In the genomic region with DNA sequence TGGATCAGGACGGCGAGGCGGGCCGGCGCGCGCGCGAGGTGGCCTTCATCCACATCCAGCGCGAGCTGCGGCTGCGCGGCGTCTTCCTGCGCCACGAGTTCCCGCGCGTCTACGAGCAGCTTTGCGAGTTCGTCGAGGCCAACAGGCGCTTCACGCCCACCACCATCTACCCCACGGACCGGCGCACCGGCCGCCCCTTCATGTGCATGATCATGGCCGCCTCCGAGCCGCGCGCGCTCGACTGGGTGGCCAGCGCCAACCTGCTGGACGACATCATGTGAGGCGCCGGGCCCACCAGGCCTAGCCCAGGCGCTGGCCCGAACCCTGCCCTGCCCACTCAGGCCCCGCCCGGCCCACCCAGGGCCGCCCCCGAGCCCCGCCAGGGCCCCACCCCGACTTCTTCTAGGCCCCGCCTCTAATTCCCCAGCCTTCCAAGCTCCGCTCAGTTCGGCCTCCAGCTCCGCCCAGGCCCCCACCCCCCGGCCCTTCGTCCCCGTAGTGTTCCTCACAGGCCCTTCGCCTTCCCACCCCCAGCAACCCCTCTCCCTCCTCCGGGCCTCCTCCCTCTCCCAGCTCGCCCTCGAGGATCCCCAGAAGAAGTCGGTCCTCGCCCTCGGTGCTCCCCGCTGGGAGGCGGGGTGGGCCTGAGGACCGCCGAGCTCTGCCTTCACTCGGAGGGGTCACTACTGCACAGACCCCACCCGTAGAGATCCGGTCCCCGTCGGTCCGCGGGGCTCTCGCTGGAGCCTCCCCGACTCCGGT, we compare ENCODE assay signal across 1 cellular context.
TF ChIP-seq lines count a peak whose summit lies in the region.

No MANE protein-coding gene starts in this region.

TF ChIP-seq in HepG2, 621 proteins besides CTCF, POLR2A, EP300 and RAD21 (continued from another document and continues in another):
- TF ChIP-seq, protein P1, sequence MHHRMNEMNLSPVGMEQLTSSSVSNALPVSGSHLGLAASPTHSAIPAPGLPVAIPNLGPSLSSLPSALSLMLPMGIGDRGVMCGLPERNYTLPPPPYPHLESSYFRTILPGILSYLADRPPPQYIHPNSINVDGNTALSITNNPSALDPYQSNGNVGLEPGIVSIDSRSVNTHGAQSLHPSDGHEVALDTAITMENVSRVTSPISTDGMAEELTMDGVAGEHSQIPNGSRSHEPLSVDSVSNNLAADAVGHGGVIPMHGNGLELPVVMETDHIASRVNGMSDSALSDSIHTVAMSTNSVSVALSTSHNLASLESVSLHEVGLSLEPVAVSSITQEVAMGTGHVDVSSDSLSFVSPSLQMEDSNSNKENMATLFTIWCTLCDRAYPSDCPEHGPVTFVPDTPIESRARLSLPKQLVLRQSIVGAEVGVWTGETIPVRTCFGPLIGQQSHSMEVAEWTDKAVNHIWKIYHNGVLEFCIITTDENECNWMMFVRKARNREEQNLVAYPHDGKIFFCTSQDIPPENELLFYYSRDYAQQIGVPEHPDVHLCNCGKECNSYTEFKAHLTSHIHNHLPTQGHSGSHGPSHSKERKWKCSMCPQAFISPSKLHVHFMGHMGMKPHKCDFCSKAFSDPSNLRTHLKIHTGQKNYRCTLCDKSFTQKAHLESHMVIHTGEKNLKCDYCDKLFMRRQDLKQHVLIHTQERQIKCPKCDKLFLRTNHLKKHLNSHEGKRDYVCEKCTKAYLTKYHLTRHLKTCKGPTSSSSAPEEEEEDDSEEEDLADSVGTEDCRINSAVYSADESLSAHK (CRISPR knock-in tag; IDR thresholded peaks at IDR 0.05; ENCODE audit: borderline replicate concordance), result no peak
- TF ChIP-seq ZNF143 (CRISPR knock-in tag; IDR thresholded peaks at IDR 0.05) (no peak), MAF1 (CRISPR knock-in tag; IDR thresholded peaks at IDR 0.05; ENCODE audit: borderline replicate concordance) (no peak), POLR2AphosphoS2 (IDR thresholded peaks at IDR 0.05; ENCODE audit: low read depth, low read length) (no peak), FOXK2 (IDR thresholded peaks at IDR 0.05) (no peak), MED8 (CRISPR knock-in tag; IDR thresholded peaks at IDR 0.05; ENCODE audit: insufficient replicate concordance) (no peak), ZBTB40 (IDR thresholded peaks at IDR 0.05) (no peak), ZBTB40 (CRISPR knock-in tag; IDR thresholded peaks at IDR 0.05) (no peak), PHF20 (CRISPR knock-in tag; IDR thresholded peaks at IDR 0.05) (0 out of 2 replicates have a peak, but pooled peaks have one; percentile 24), ZNF12 (CRISPR knock-in tag; IDR thresholded peaks at IDR 0.05) (no peak), CENPX (CRISPR knock-in tag; IDR thresholded peaks at IDR 0.05) (no peak), ZNF609 (CRISPR knock-in tag; IDR thresholded peaks at IDR 0.05; ENCODE audit: borderline replicate concordance) (0 out of 2 replicates have a peak, but pooled peaks have one; percentile 62), ELF3 (CRISPR knock-in tag; IDR thresholded peaks at IDR 0.05) (no peak; the same call in 1 of the 2 replicates), ZSCAN12 (CRISPR knock-in tag; IDR thresholded peaks at IDR 0.05) (no peak), TGIF2 (CRISPR knock-in tag; IDR thresholded peaks at IDR 0.05) (no peak), KLF13 (CRISPR knock-in tag; IDR thresholded peaks at IDR 0.05) (no peak), SNAI1 (CRISPR knock-in tag; IDR thresholded peaks at IDR 0.05; ENCODE audit: borderline replicate concordance) (no peak), ZBTB3 (CRISPR knock-in tag; IDR thresholded peaks at IDR 0.05; ENCODE audit: borderline replicate concordance, low read depth) (no peak), U2AF1 (optimal IDR thresholded peaks at IDR 0.05; ENCODE audit: low read depth, low read length) (peak; percentile 3), YY1 (IDR thresholded peaks at IDR 0.05; ENCODE audit: insufficient read depth, insufficient replicate concordance, low read depth, low read length) (peak; percentile 16), ZNF891 (CRISPR knock-in tag; IDR thresholded peaks at IDR 0.05) (no peak), ZNF773 (CRISPR knock-in tag; IDR thresholded peaks at IDR 0.05; ENCODE audit: borderline replicate concordance) (no peak), ZNF101 (CRISPR knock-in tag; IDR thresholded peaks at IDR 0.05; ENCODE audit: borderline replicate concordance, low read depth) (no peak), JUN (CRISPR knock-in tag; IDR thresholded peaks at IDR 0.05) (0 out of 2 replicates have a peak, but pooled peaks have one; percentile 45), BRCA1 (CRISPR knock-in tag; IDR thresholded peaks at IDR 0.05) (no peak), ZNF614 (CRISPR knock-in tag; IDR thresholded peaks at IDR 0.05; ENCODE audit: borderline replicate concordance) (no peak), KDM6A (CRISPR knock-in tag; IDR thresholded peaks at IDR 0.05; ENCODE audit: low read depth) (no peak), ZBTB42 (CRISPR knock-in tag; IDR thresholded peaks at IDR 0.05) (no peak), NBN (conservative IDR thresholded peaks at IDR 0.05) (no peak), MXD3 (CRISPR knock-in tag; IDR thresholded peaks at IDR 0.05) (no peak), CAMTA2 (CRISPR knock-in tag; IDR thresholded peaks at IDR 0.05; ENCODE audit: borderline replicate concordance) (no peak), ZNF260 (CRISPR knock-in tag; IDR thresholded peaks at IDR 0.05; ENCODE audit: borderline replicate concordance, low read depth) (no peak)
- TF ChIP-seq, protein P2, sequence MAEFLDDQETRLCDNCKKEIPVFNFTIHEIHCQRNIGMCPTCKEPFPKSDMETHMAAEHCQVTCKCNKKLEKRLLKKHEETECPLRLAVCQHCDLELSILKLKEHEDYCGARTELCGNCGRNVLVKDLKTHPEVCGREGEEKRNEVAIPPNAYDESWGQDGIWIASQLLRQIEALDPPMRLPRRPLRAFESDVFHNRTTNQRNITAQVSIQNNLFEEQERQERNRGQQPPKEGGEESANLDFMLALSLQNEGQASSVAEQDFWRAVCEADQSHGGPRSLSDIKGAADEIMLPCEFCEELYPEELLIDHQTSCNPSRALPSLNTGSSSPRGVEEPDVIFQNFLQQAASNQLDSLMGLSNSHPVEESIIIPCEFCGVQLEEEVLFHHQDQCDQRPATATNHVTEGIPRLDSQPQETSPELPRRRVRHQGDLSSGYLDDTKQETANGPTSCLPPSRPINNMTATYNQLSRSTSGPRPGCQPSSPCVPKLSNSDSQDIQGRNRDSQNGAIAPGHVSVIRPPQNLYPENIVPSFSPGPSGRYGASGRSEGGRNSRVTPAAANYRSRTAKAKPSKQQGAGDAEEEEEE (CRISPR knock-in tag; IDR thresholded peaks at IDR 0.05; ENCODE audit: borderline replicate concordance), result no peak
- TF ChIP-seq, protein P3, sequence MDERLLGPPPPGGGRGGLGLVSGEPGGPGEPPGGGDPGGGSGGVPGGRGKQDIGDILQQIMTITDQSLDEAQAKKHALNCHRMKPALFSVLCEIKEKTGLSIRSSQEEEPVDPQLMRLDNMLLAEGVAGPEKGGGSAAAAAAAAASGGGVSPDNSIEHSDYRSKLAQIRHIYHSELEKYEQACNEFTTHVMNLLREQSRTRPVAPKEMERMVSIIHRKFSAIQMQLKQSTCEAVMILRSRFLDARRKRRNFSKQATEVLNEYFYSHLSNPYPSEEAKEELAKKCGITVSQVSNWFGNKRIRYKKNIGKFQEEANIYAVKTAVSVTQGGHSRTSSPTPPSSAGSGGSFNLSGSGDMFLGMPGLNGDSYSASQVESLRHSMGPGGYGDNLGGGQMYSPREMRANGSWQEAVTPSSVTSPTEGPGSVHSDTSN (CRISPR knock-in tag; IDR thresholded peaks at IDR 0.05), result no peak
- TF ChIP-seq, protein P4, sequence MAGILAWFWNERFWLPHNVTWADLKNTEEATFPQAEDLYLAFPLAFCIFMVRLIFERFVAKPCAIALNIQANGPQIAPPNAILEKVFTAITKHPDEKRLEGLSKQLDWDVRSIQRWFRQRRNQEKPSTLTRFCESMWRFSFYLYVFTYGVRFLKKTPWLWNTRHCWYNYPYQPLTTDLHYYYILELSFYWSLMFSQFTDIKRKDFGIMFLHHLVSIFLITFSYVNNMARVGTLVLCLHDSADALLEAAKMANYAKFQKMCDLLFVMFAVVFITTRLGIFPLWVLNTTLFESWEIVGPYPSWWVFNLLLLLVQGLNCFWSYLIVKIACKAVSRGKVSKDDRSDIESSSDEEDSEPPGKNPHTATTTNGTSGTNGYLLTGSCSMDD (CRISPR knock-in tag; IDR thresholded peaks at IDR 0.05), result no peak; the same call in 1 of the 2 replicates
